In the genomic region with DNA sequence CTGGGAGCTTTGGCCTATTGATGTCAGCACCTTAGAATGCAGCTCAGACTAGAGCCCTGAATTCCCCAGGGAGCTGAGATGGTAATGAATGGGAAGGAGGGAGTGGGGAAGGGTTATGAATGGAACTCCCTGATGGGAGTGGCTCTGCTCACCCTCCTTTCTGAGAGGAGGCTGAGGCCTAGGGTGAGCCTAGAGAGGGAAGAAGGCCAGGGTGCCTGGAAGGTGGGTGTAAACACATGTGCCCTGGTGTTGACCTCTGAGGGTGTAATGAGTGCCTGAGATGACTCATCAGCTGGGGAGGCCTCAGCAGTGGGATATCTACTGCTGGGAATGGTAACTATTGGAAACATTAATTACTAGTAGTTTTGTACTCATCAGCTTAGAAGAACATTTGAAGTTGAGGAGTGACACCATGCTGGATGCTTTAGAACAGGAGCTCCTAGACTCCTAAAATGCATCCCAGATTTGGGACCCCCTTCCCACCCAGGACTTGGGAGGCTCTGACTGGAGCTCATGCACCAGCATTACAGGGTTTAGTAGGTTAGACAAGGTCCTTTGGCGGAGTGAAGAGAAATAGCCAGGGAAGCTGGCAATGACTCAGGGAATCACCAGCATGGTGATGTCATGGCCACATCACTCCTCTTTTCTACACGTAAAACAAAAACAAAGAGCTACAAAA, we compare ENCODE assay signal across 1 cellular context.
TF ChIP-seq lines count a peak whose summit lies in the region.

No MANE protein-coding gene starts in this region.

TF ChIP-seq in HepG2, 621 proteins besides CTCF, POLR2A, EP300 and RAD21 (continued from another document and continues in another):
- TF ChIP-seq IKZF5 (CRISPR knock-in tag; IDR thresholded peaks at IDR 0.05) (peak; percentile 55; the same call in 1 of the 2 replicates), GMEB1 (CRISPR knock-in tag; IDR thresholded peaks at IDR 0.05; ENCODE audit: borderline replicate concordance) (no peak), HNRNPL (IDR thresholded peaks at IDR 0.05; ENCODE audit: low read depth, low read length) (no peak), MLLT10 (CRISPR knock-in tag; IDR thresholded peaks at IDR 0.05) (no peak), FOXP1 (IDR thresholded peaks at IDR 0.05) (no peak), FOXP1 (CRISPR knock-in tag; IDR thresholded peaks at IDR 0.05) (peak; percentile 86), ZNF317 (CRISPR knock-in tag; IDR thresholded peaks at IDR 0.05) (no peak), FOXA1 (IDR thresholded peaks at IDR 0.05) (no peak), FOXA1 (CRISPR knock-in tag; IDR thresholded peaks at IDR 0.05) (peak; percentile 58), SCMH1 (CRISPR knock-in tag; IDR thresholded peaks at IDR 0.05; ENCODE audit: borderline replicate concordance) (no peak), GATAD2A (CRISPR knock-in tag; IDR thresholded peaks at IDR 0.05) (peak; percentile 80), FOSL2 (CRISPR knock-in tag; IDR thresholded peaks at IDR 0.05) (peak; percentile 99), NFIC (IDR thresholded peaks at IDR 0.05; ENCODE audit: low read length) (peak; percentile 48; the same call in 1 of the 2 replicates), ZFX (CRISPR knock-in tag; IDR thresholded peaks at IDR 0.05; ENCODE audit: low read depth) (peak; percentile 21; the same call in 1 of the 2 replicates), ZNF878 (CRISPR knock-in tag; IDR thresholded peaks at IDR 0.05) (peak; percentile 41; the same call in 1 of the 2 replicates), FOXA3 (CRISPR knock-in tag; IDR thresholded peaks at IDR 0.05) (peak; percentile 89), JUN (CRISPR knock-in tag; IDR thresholded peaks at IDR 0.05) (no peak), GATAD1 (CRISPR knock-in tag; IDR thresholded peaks at IDR 0.05) (peak; percentile 40; the same call in 1 of the 2 replicates), ZBTB7A (CRISPR knock-in tag; IDR thresholded peaks at IDR 0.05) (no peak), BHLHE40 (IDR thresholded peaks at IDR 0.05; ENCODE audit: low read length) (peak; percentile 35; the same call in 1 of the 2 replicates), RFX3 (CRISPR knock-in tag; IDR thresholded peaks at IDR 0.05) (0 out of 2 replicates have a peak, but pooled peaks have one; percentile 41), FOXK1 (CRISPR knock-in tag; IDR thresholded peaks at IDR 0.05; ENCODE audit: borderline replicate concordance, low read depth) (peak; percentile 94), SOX5 (CRISPR knock-in tag; IDR thresholded peaks at IDR 0.05; ENCODE audit: borderline replicate concordance) (peak; percentile 46; the same call in 1 of the 2 replicates), KLF13 (CRISPR knock-in tag; IDR thresholded peaks at IDR 0.05) (no peak), MED1 (CRISPR knock-in tag; IDR thresholded peaks at IDR 0.05) (peak; percentile 51; the same call in 1 of the 2 replicates), MAZ (IDR thresholded peaks at IDR 0.05; ENCODE audit: borderline replicate concordance, low read depth, low read length) (no peak), MAZ (CRISPR knock-in tag; IDR thresholded peaks at IDR 0.05; ENCODE audit: low read depth) (no peak), ZNF441 (CRISPR knock-in tag; IDR thresholded peaks at IDR 0.05; ENCODE audit: borderline replicate concordance) (no peak), MIER3 (CRISPR knock-in tag; IDR thresholded peaks at IDR 0.05; ENCODE audit: borderline replicate concordance) (peak; percentile 74; the same call in 1 of the 2 replicates), YEATS2 (CRISPR knock-in tag; IDR thresholded peaks at IDR 0.05; ENCODE audit: borderline replicate concordance) (peak; percentile 63; the same call in 1 of the 2 replicates), CREB1 (IDR thresholded peaks at IDR 0.05) (0 out of 2 replicates have a peak, but pooled peaks have one; percentile 1), CREB1 (CRISPR knock-in tag; IDR thresholded peaks at IDR 0.05) (no peak), PHF21A (CRISPR knock-in tag; IDR thresholded peaks at IDR 0.05) (no peak), RXRA (CRISPR knock-in tag; IDR thresholded peaks at IDR 0.05) (peak; percentile 93; the same call in 1 of the 2 replicates), ETV5 (CRISPR knock-in tag; IDR thresholded peaks at IDR 0.05; ENCODE audit: borderline replicate concordance) (peak; percentile 15; the same call in 1 of the 2 replicates), TBL1XR1 (IDR thresholded peaks at IDR 0.05; ENCODE audit: borderline replicate concordance, low read length, partially characterized antibody) (no peak), ZNF326 (CRISPR knock-in tag; IDR thresholded peaks at IDR 0.05; ENCODE audit: borderline replicate concordance) (no peak), RFX1 (IDR thresholded peaks at IDR 0.05) (peak; percentile 16; the same call in 1 of the 2 replicates), ZNF883 (CRISPR knock-in tag; IDR thresholded peaks at IDR 0.05; ENCODE audit: not compliant biosample characterization) (no peak)
- TF ChIP-seq, protein P1, sequence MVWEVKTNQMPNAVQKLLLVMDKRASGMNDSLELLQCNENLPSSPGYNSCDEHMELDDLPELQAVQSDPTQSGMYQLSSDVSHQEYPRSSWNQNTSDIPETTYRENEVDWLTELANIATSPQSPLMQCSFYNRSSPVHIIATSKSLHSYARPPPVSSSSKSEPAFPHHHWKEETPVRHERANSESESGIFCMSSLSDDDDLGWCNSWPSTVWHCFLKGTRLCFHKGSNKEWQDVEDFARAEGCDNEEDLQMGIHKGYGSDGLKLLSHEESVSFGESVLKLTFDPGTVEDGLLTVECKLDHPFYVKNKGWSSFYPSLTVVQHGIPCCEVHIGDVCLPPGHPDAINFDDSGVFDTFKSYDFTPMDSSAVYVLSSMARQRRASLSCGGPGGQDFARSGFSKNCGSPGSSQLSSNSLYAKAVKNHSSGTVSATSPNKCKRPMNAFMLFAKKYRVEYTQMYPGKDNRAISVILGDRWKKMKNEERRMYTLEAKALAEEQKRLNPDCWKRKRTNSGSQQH (CRISPR knock-in tag; IDR thresholded peaks at IDR 0.05; ENCODE audit: low read depth), result peak; percentile 71; the same call in 1 of the 2 replicates
- TF ChIP-seq, protein P2, sequence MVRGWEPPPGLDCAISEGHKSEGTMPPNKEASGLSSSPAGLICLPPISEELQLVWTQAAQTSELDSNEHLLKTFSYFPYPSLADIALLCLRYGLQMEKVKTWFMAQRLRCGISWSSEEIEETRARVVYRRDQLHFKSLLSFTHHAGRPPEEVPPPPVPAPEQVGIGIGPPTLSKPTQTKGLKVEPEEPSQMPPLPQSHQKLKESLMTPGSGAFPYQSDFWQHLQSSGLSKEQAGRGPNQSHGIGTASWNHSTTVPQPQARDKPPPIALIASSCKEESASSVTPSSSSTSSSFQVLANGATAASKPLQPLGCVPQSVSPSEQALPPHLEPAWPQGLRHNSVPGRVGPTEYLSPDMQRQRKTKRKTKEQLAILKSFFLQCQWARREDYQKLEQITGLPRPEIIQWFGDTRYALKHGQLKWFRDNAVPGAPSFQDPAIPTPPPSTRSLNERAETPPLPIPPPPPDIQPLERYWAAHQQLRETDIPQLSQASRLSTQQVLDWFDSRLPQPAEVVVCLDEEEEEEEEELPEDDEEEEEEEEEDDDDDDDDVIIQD (CRISPR knock-in tag; IDR thresholded peaks at IDR 0.05; ENCODE audit: low read depth), result peak; percentile 65; the same call in 1 of the 2 replicates
- TF ChIP-seq, protein P3, sequence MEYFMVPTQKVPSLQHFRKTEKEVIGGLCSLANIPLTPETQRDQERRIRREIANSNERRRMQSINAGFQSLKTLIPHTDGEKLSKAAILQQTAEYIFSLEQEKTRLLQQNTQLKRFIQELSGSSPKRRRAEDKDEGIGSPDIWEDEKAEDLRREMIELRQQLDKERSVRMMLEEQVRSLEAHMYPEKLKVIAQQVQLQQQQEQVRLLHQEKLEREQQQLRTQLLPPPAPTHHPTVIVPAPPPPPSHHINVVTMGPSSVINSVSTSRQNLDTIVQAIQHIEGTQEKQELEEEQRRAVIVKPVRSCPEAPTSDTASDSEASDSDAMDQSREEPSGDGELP (IDR thresholded peaks at IDR 0.05; ENCODE audit: borderline replicate concordance, low read depth), result peak; percentile 64; the same call in 1 of the 2 replicates
- TF ChIP-seq, protein P4, sequence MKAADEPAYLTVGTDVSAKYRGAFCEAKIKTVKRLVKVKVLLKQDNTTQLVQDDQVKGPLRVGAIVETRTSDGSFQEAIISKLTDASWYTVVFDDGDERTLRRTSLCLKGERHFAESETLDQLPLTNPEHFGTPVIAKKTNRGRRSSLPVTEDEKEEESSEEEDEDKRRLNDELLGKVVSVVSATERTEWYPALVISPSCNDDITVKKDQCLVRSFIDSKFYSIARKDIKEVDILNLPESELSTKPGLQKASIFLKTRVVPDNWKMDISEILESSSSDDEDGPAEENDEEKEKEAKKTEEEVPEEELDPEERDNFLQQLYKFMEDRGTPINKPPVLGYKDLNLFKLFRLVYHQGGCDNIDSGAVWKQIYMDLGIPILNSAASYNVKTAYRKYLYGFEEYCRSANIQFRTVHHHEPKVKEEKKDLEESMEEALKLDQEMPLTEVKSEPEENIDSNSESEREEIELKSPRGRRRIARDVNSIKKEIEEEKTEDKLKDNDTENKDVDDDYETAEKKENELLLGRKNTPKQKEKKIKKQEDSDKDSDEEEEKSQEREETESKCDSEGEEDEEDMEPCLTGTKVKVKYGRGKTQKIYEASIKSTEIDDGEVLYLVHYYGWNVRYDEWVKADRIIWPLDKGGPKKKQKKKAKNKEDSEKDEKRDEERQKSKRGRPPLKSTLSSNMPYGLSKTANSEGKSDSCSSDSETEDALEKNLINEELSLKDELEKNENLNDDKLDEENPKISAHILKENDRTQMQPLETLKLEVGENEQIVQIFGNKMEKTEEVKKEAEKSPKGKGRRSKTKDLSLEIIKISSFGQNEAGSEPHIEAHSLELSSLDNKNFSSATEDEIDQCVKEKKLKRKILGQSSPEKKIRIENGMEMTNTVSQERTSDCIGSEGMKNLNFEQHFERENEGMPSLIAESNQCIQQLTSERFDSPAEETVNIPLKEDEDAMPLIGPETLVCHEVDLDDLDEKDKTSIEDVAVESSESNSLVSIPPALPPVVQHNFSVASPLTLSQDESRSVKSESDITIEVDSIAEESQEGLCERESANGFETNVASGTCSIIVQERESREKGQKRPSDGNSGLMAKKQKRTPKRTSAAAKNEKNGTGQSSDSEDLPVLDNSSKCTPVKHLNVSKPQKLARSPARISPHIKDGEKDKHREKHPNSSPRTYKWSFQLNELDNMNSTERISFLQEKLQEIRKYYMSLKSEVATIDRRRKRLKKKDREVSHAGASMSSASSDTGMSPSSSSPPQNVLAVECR (CRISPR knock-in tag; IDR thresholded peaks at IDR 0.05; ENCODE audit: borderline replicate concordance), result 0 out of 2 replicates have a peak, but pooled peaks have one; percentile 13
- TF ChIP-seq, protein P5, sequence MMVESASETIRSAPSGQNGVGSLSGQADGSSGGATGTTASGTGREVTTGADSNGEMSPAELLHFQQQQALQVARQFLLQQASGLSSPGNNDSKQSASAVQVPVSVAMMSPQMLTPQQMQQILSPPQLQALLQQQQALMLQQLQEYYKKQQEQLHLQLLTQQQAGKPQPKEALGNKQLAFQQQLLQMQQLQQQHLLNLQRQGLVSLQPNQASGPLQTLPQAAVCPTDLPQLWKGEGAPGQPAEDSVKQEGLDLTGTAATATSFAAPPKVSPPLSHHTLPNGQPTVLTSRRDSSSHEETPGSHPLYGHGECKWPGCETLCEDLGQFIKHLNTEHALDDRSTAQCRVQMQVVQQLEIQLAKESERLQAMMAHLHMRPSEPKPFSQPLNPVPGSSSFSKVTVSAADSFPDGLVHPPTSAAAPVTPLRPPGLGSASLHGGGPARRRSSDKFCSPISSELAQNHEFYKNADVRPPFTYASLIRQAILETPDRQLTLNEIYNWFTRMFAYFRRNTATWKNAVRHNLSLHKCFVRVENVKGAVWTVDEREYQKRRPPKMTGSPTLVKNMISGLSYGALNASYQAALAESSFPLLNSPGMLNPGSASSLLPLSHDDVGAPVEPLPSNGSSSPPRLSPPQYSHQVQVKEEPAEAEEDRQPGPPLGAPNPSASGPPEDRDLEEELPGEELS (CRISPR knock-in tag; IDR thresholded peaks at IDR 0.05), result peak; percentile 49; the same call in 1 of the 2 replicates
- TF ChIP-seq, protein P6, sequence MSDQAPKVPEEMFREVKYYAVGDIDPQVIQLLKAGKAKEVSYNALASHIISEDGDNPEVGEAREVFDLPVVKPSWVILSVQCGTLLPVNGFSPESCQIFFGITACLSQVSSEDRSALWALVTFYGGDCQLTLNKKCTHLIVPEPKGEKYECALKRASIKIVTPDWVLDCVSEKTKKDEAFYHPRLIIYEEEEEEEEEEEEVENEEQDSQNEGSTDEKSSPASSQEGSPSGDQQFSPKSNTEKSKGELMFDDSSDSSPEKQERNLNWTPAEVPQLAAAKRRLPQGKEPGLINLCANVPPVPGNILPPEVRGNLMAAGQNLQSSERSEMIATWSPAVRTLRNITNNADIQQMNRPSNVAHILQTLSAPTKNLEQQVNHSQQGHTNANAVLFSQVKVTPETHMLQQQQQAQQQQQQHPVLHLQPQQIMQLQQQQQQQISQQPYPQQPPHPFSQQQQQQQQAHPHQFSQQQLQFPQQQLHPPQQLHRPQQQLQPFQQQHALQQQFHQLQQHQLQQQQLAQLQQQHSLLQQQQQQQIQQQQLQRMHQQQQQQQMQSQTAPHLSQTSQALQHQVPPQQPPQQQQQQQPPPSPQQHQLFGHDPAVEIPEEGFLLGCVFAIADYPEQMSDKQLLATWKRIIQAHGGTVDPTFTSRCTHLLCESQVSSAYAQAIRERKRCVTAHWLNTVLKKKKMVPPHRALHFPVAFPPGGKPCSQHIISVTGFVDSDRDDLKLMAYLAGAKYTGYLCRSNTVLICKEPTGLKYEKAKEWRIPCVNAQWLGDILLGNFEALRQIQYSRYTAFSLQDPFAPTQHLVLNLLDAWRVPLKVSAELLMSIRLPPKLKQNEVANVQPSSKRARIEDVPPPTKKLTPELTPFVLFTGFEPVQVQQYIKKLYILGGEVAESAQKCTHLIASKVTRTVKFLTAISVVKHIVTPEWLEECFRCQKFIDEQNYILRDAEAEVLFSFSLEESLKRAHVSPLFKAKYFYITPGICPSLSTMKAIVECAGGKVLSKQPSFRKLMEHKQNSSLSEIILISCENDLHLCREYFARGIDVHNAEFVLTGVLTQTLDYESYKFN (CRISPR knock-in tag; conservative IDR thresholded peaks at IDR 0.05), result peak; percentile 34; the same call in 1 of the 2 replicates
